Comparison of ENCODE assay signal across 9 cellular contexts in the genomic region with DNA sequence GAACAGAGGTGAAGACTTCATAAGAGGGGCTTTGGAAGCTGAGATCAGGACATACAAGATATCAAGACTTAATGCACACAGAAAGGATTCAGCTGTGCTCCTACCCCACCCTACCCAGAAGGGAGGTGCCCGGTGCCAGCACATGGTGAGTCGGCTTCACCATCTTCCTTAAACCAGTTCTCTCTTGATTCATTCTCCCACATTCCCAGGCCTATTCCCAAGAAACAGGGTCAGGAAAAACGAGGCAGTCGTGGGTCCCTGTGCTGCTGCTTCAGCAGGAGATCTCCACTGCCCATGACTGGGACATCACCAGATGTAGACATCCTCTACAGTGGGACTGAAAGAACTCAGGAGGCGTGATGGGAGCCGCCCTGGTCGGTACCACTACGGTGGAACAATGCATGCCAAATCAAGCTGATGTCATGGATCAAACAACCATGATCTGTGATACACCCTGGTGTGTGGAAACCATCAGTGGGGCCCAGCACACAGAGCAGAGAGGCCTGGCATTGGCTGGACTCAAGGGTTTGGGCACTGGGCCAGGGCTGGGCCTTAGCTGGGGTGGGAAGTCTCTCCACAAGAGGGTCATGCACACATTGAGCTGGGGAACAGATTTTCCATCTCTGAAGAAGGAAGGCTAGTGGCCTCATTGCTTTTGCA. TPM values are rescaled to one million over a fixed set of nuclear protein-coding genes. Genes with fewer than 3 reads are reported as not detected.
DNase-seq lines count a peak whose midpoint lies in the region; ATAC-seq, FAIRE-seq and TF ChIP-seq lines count a peak whose summit lies in the region.
"Had no signal": no experiment of that assay in that cellular context is flagged by ENCODE, and none has a peak within 500 bp of the region (broad histone marks: within the 10 kb centered on the region; RNA-seq: fewer than 3 reads in every experiment).

No MANE protein-coding gene starts in this region.

- H3K4me3 ChIP-seq in HUES64 (ENCODE audit: low read length): no peak overlapping the region
- no peak overlapping the region for H3K4me3 ChIP-seq in GM12878
- H3K4me3 ChIP-seq in kidney (ENCODE audit: low read length in 2 of 2): no peak overlapping the region

- CTCF ChIA-PET in GM12878 (lab: Yijun Ruan, JAX): interaction anchor here (0.6 to 7.2 kb wide), 7 partner anchors 9 to 49 kb away, joined by 3 to 27 read pairs (median 4); no protein-coding TSS in a partner anchor

- peak overlapping the region; percentile 55 for H3K27ac ChIP-seq in HUES64 (ENCODE audit: low read depth, low read length)
- H3K27ac ChIP-seq in GM12878 (ENCODE audit: control insufficient read depth, insufficient read depth): peak overlapping the region; percentile 8; the same call in 1 of the 2 replicates
- peak overlapping the region; percentile 77 to 86 for H3K27ac ChIP-seq in kidney (ENCODE audit: low read depth in 2 of 2, low read length in 2 of 2)

- BruUV-seq in GM12878 (replicated peaks; lab: Mats Ljungman, UMichigan): no TSS peak

- no peaks in the 10 kb centered on the region for H3K27me3 ChIP-seq in HUES64 (ENCODE audit: insufficient read depth, low read length)
- H3K27me3 ChIP-seq in GM12878 (replicated peaks in 1 of 2; ENCODE audit: control insufficient read depth in 2 of 2, insufficient read depth in 2 of 2, low read length in 1 of 2): no peaks in the 10 kb centered on the region

- TF ChIP-seq POLR2A in GM12878 (IDR thresholded peaks at IDR 0.05; ENCODE audit: low read depth, low read length): no peak

- POLR2A ChIA-PET in GM12878 (lab: Charles Lee): interaction anchor here (0.7 to 12.6 kb wide), 6 partner anchors 8 to 45 kb away, joined by 3 to 163 read pairs (median 5); partner anchors contain the start of gene NBEAL2

- no peak overlapping the region for H3K4me2 ChIP-seq in GM12878 (ENCODE audit: control insufficient read depth, insufficient read depth)

- H2AFZ ChIP-seq in GM12878 (ENCODE audit: control insufficient read depth, low read depth, low read length): no peak overlapping the region

- FAIRE-seq in GM12878 (lab: Jason Lieb, UNC) (no peak), kidney (lab: Jason Lieb, UNC) (no peak)

- ATAC-seq in GM12878: no peak
- no peak for ATAC-seq in HG03342 (IDR thresholded peaks at IDR 0.05; ENCODE audit: unreplicated experiment)
- no peak for ATAC-seq in HG03354 (IDR thresholded peaks at IDR 0.05; ENCODE audit: poor library complexity, severe bottlenecking, unreplicated experiment)

- intact Hi-C loops in GM12878 (cut with micrococcal nuclease; ENCODE audit: unreplicated experiment) (no loop called here), kidney (cut with DNase I) (no loop called here)

- H3K4me1 ChIP-seq in HUES64 (ENCODE audit: insufficient read depth, low read length): peaks cover 38% of the 10 kb centered on the region
- peaks cover 55% of the 10 kb centered on the region for H3K4me1 ChIP-seq in GM12878 (ENCODE audit: control insufficient read depth, insufficient read depth, low read length)
- peaks cover 65 to 73% of the 10 kb centered on the region in 2 donors for H3K4me1 ChIP-seq in kidney (ENCODE audit: control insufficient read depth in 1 of 2, insufficient read depth in 1 of 2, low read depth in 1 of 2, low read length in 2 of 2)

- RAD21 ChIA-PET in GM12878 (lab: Charles Lee; ENCODE audit: unreplicated experiment): interaction anchor here (0.7 to 2.6 kb wide), 6 partner anchors 10 to 47 kb away, joined by 3 to 8 read pairs (median 4); no protein-coding TSS in a partner anchor

- H3K9ac ChIP-seq in HUES64 (ENCODE audit: low read depth, low read length): no peak overlapping the region
- H3K9ac ChIP-seq in GM12878 (ENCODE audit: control insufficient read depth, insufficient read depth, low read length): no peak overlapping the region
- H3K9ac ChIP-seq in kidney (ENCODE audit: low read length in 2 of 2): peak overlapping the region in 1 of 2 donors; percentile 65

- in situ Hi-C loops in GM12878 (cut with MboI): no loop called here

- H4K20me1 ChIP-seq in GM12878 (ENCODE audit: control insufficient read depth, insufficient read depth): no peaks in the 10 kb centered on the region

- no peaks in the 10 kb centered on the region for H3K9me3 ChIP-seq in HUES64 (ENCODE audit: insufficient read depth, low read depth, low read length)
- peaks cover 3% of the 10 kb centered on the region; the same call in 2 of the 3 replicates for H3K9me3 ChIP-seq in GM12878 (replicated peaks; ENCODE audit: control insufficient read depth, insufficient read depth, low read length)
- H3K9me3 ChIP-seq in kidney (ENCODE audit: control insufficient read depth in 1 of 2, low read length in 2 of 2): no peaks in the 10 kb centered on the region

- no peak for TF ChIP-seq CTCF in GM12878 (IDR thresholded peaks at IDR 0.05 in 2 of 3, conservative IDR thresholded peaks at IDR 0.05 in 1 of 3; ENCODE audit: control insufficient read depth in 2 of 3, extremely low read depth in 1 of 3, insufficient read depth in 1 of 3, low read depth in 3 of 3, low read length in 3 of 3)
- TF ChIP-seq CTCF in kidney (IDR thresholded peaks at IDR 0.05; ENCODE audit: borderline replicate concordance, extremely low read depth, insufficient read depth): no peak

- DNase-seq in GM12878 (ENCODE audit: low read depth, low spot score) (no peak), kidney (peak; percentile 86), stromal cell of bone marrow (ENCODE audit: low read depth) (peak; percentile 53), foreskin melanocyte (no peak)
- no peak for DNase-seq in activated effector memory CD4-positive, alpha-beta T cell treated with anti-CD3 and anti-CD28 coated beads, Interleukin-2, amount 50 U/mL, for 16 hours
- DNase-seq: NCI-H2081 treated with DMSO at 0.1 percent for 48 hours had no signal

- no peak for TF ChIP-seq RAD21 in GM12878 (IDR thresholded peaks at IDR 0.05; ENCODE audit: insufficient read depth, low read depth, low read length)

- H3K79me2 ChIP-seq in GM12878 (ENCODE audit: control insufficient read depth, insufficient read depth, low read length): peaks cover 75% of the 10 kb centered on the region

- TF ChIP-seq EP300 in GM12878 (IDR thresholded peaks at IDR 0.05; ENCODE audit: borderline replicate concordance in 1 of 2, control insufficient read depth in 1 of 2, low read depth in 2 of 2, low read length in 2 of 2): no peak

- 94% methylated on average over 8 of the region's 8 CpGs for WGBS in HUES64
- WGBS in GM12878 (ENCODE audit: insufficient coverage, insufficient replicate concordance, low lambda C conversion rate, missing lambda C conversion rate): 97% methylated on average over 8 of the region's 8 CpGs

- SMC1A ChIA-PET in GM12878 (lab: Charles Lee; ENCODE audit: uncharacterized antibody, unreplicated experiment): interaction anchor here (0.9 to 17.5 kb wide), 9 partner anchors 8 to 44 kb away, joined by 3 to 298 read pairs (median 5); partner anchors contain the start of genes CCDC12 and NBEAL2

- H3K36me3 ChIP-seq in HUES64 (ENCODE audit: insufficient read depth, low read length) (peaks cover 37% of the 10 kb centered on the region), GM12878 (ENCODE audit: control insufficient read depth in 2 of 2, insufficient read depth in 2 of 2, low read length in 1 of 2) (peaks cover 33 to 55% of the 10 kb centered on the region in 2 experiments), kidney (ENCODE audit: control insufficient read depth in 1 of 2, insufficient read depth in 2 of 2, low read length in 2 of 2) (peaks cover 9 to 28% of the 10 kb centered on the region in 2 donors)

RNA-seq across cellular contexts. Expression of gene CCDC12, which starts 41.9 kb away (rescaled TPM):
- 37.7 TPM for polyA plus RNA-seq in HUES64 (2013, experiment 1 of 2)
- polyA plus RNA-seq in HUES64 (2013, experiment 2 of 2): 42.7 TPM
- total RNA-seq in GM12878 (2013; cell fraction: nucleolus; rRNA removed): 111 and 121 TPM in 2 replicates
- total RNA-seq in GM12878 (2014; rRNA removed) (46.9 and 53.0 TPM in 2 replicates), GM12878 (2014; rRNA removed; fragmentation: Illumina TruSeq; extraction: Trizol) (67.3 and 72.4 TPM in 2 replicates), GM12878 (2021) (65.8 and 65.9 TPM in 2 replicates), kidney (59.7 TPM)
- polyA plus RNA-seq in GM12878 (2011; ENCODE audit: low read depth): 29.4 TPM
- polyA plus RNA-seq in GM12878 (2011; rRNA removed) (31.2 and 45.6 TPM in 2 replicates), GM12878 (2014; fragmentation: Illumina TruSeq; extraction: Trizol) (11.2 and 63.3 TPM in 2 replicates), GM12878 (2014; fragmentation: Nextera tagmentation; extraction: Ambion mirVana) (10 to 100 TPM in 1 of 2 experiments, 1 to 10 TPM in 1; 9.2 to 22.5 TPM), GM12878 (2014; rRNA removed) (59.3 and 67.6 TPM in 2 replicates), GM12878 (2016; fragmentation: Nextera tagmentation; extraction: Ambion mirVana) (10 to 100 TPM; 83.1 to 91.4 TPM), kidney (ENCODE audit: insufficient read depth, low read depth, low replicate concordance) (85.6 TPM)
- polyA plus RNA-seq in GM12878 (2011; cell fraction: cytosol; rRNA removed): 52.2 and 68.0 TPM in 2 replicates
- polyA plus RNA-seq in GM12878 (2011; cell fraction: nucleus; rRNA removed): 63.4 and 85.5 TPM in 2 replicates
- polyA plus RNA-seq in GM12878 (2012): 47.7 and 72.7 TPM in 2 replicates
- polyA minus RNA-seq in GM12878 (2011; rRNA and poly(A)+ RNA removed): 69.5 and 77.8 TPM in 2 replicates
- 15.6 and 18.2 TPM in 2 replicates for polyA minus RNA-seq in GM12878 (2011; cell fraction: cytosol; rRNA and poly(A)+ RNA removed)
- polyA minus RNA-seq in GM12878 (2011; cell fraction: nucleus; rRNA and poly(A)+ RNA removed): 64.3 and 144 TPM in 2 replicates

RNA-seq across cellular contexts. Expression of gene NBEAL2, which starts 44.8 kb away (rescaled TPM):
- 23.2 TPM for polyA plus RNA-seq in HUES64 (2013, experiment 1 of 2)
- polyA plus RNA-seq in HUES64 (2013, experiment 2 of 2): 24.5 TPM
- total RNA-seq in GM12878 (2013; cell fraction: nucleolus; rRNA removed): 152 and 168 TPM in 2 replicates
- 47.2 and 52.0 TPM in 2 replicates for total RNA-seq in GM12878 (2014; rRNA removed)
- total RNA-seq in GM12878 (2014; rRNA removed; fragmentation: Illumina TruSeq; extraction: Trizol): 19.7 and 21.8 TPM in 2 replicates
- total RNA-seq in GM12878 (2021): 106 and 127 TPM in 2 replicates
- 27.1 TPM for polyA plus RNA-seq in GM12878 (2011; ENCODE audit: low read depth)
- 17.1 and 29.0 TPM in 2 replicates for polyA plus RNA-seq in GM12878 (2011; rRNA removed)
- polyA plus RNA-seq in GM12878 (2011; cell fraction: cytosol; rRNA removed): 39.5 and 52.6 TPM in 2 replicates
- polyA plus RNA-seq in GM12878 (2011; cell fraction: nucleus; rRNA removed): 940 and 1,024 TPM in 2 replicates
- 62.9 and 78.4 TPM in 2 replicates for polyA plus RNA-seq in GM12878 (2012)
- 16.4 and 41.4 TPM in 2 replicates for polyA plus RNA-seq in GM12878 (2014; fragmentation: Illumina TruSeq; extraction: Trizol)
- polyA plus RNA-seq in GM12878 (2014; fragmentation: Nextera tagmentation; extraction: Ambion mirVana): under 1 TPM; 0.07 to 0.18 TPM
- polyA plus RNA-seq in GM12878 (2014; rRNA removed): 96.3 and 110 TPM in 2 replicates
- polyA plus RNA-seq in GM12878 (2016; fragmentation: Nextera tagmentation; extraction: Ambion mirVana): 10 to 100 TPM; 22.5 to 29.7 TPM
- 21.7 and 46.1 TPM in 2 replicates for polyA minus RNA-seq in GM12878 (2011; rRNA and poly(A)+ RNA removed)
- polyA minus RNA-seq in GM12878 (2011; cell fraction: cytosol; rRNA and poly(A)+ RNA removed): 21.8 and 25.3 TPM in 2 replicates
- 95.1 and 139 TPM in 2 replicates for polyA minus RNA-seq in GM12878 (2011; cell fraction: nucleus; rRNA and poly(A)+ RNA removed)
- 82.8 TPM for total RNA-seq in kidney
- 25.7 TPM for polyA plus RNA-seq in kidney (ENCODE audit: insufficient read depth, low read depth, low replicate concordance)

RNA-seq across cellular contexts. Expression of gene PTH1R, which starts 57.1 kb away (rescaled TPM):
- 2.1 TPM for polyA plus RNA-seq in HUES64 (2013, experiment 1 of 2)
- 1.5 TPM for polyA plus RNA-seq in HUES64 (2013, experiment 2 of 2)
- not detected in 2 replicates for total RNA-seq in GM12878 (2013; cell fraction: nucleolus; rRNA removed)
- total RNA-seq in GM12878 (2014; rRNA removed) (not detected in 2 replicates), GM12878 (2014; rRNA removed; fragmentation: Illumina TruSeq; extraction: Trizol) (not detected in 2 replicates), GM12878 (2021) (not detected in 2 replicates), kidney (286 TPM)
- not detected for polyA plus RNA-seq in GM12878 (2011; ENCODE audit: low read depth)
- polyA plus RNA-seq in GM12878 (2011; rRNA removed) (not detected in 2 replicates), GM12878 (2014; fragmentation: Illumina TruSeq; extraction: Trizol) (not detected in 2 replicates), GM12878 (2014; fragmentation: Nextera tagmentation; extraction: Ambion mirVana) (not detected), GM12878 (2014; rRNA removed) (0.20 TPM in 1 of 2 replicates, not detected in the other), GM12878 (2016; fragmentation: Nextera tagmentation; extraction: Ambion mirVana) (not detected), kidney (ENCODE audit: insufficient read depth, low read depth, low replicate concordance) (1,885 TPM)
- 0.03 and 0.13 TPM in 2 replicates for polyA plus RNA-seq in GM12878 (2011; cell fraction: cytosol; rRNA removed)
- 0.61 and 1.2 TPM in 2 replicates for polyA plus RNA-seq in GM12878 (2011; cell fraction: nucleus; rRNA removed)
- polyA plus RNA-seq in GM12878 (2012): 0.22 TPM in 1 of 2 replicates, not detected in the other
- polyA minus RNA-seq in GM12878 (2011; rRNA and poly(A)+ RNA removed): not detected in 2 replicates
- not detected in 2 replicates for polyA minus RNA-seq in GM12878 (2011; cell fraction: cytosol; rRNA and poly(A)+ RNA removed)
- not detected in 2 replicates for polyA minus RNA-seq in GM12878 (2011; cell fraction: nucleus; rRNA and poly(A)+ RNA removed)

Comparison
In these comparisons a context has a peak if more than half of its experiments do, and no peak if none do; other contexts are left out.
1. H3K27ac ChIP-seq: peak in every context shown above with its lines; median percentile 82 in kidney; 55 in HUES64; 8 in GM12878.
2. DNase-seq: peak in kidney (single experiment) and stromal cell of bone marrow (single experiment); none in GM12878 (single experiment), activated effector memory CD4-positive, alpha-beta T cell treated with anti-CD3 and anti-CD28 coated beads, Interleukin-2, amount 50 U/mL, for 16 hours (single experiment) and foreskin melanocyte (single experiment).
3. RNA of gene PTH1R, which starts 57.1 kb away (total RNA-seq): 286 TPM in kidney (single experiment); not detected in GM12878; every median in the first group is over 100 times any median in the second.